8 cellular contexts compared by ENCODE assay signal in genomic region chr17:62552851-62553659, GRCh38.
DNase-seq lines count a peak whose midpoint lies in the region; ATAC-seq and TF ChIP-seq lines count a peak whose summit lies in the region.
"Not testable (repeated sequence)": the region's sequence is repeated elsewhere in the genome, so short reads cannot be mapped to it uniquely, and the experiment has no call there.

No MANE protein-coding gene starts in this region.

- not testable (repeated sequence) for H3K27me3 Mint-ChIP-seq in activated naive CD4-positive, alpha-beta T cell treated with anti-CD3 and anti-CD28 coated beads, Interleukin-2, amount 50 U/mL, for 24 hours

- H3K27me3 ChIP-seq in foreskin keratinocyte, result not testable (repeated sequence)

- ATAC-seq in GM18519 (IDR thresholded peaks at IDR 0.05; ENCODE audit: low FRiP score, unreplicated experiment), result peak; percentile 73
- peak; percentile 74 for ATAC-seq in HG02970 (IDR thresholded peaks at IDR 0.05; ENCODE audit: low FRiP score, unreplicated experiment)
- peak; percentile 87 for ATAC-seq in foreskin keratinocyte
- peak; percentile 71 for ATAC-seq in omental fat pad (ENCODE audit: low FRiP score)

- TF ChIP-seq CTCF in foreskin keratinocyte (conservative IDR thresholded peaks at IDR 0.05), result peak; percentile 81
- TF ChIP-seq CTCF in omental fat pad (IDR thresholded peaks at IDR 0.05), result not testable (repeated sequence)

- H3K4me3 Mint-ChIP-seq in activated naive CD4-positive, alpha-beta T cell treated with anti-CD3 and anti-CD28 coated beads, Interleukin-2, amount 50 U/mL, for 24 hours, result peak overlapping the region; percentile 71

- peak overlapping the region; percentile 78 for H3K27ac Mint-ChIP-seq in activated naive CD4-positive, alpha-beta T cell treated with anti-CD3 and anti-CD28 coated beads, Interleukin-2, amount 50 U/mL, for 24 hours

- in situ Hi-C loops in ACHN (cut with HindIII; ENCODE audit: low pct_ligation_motif_present, low pct_unique_long_range_greater_than_20kb, low sequenced_read_pairs), result not testable (repeated sequence)

- peaks cover 17% of the 10 kb centered on the region for H3K4me1 Mint-ChIP-seq in activated naive CD4-positive, alpha-beta T cell treated with anti-CD3 and anti-CD28 coated beads, Interleukin-2, amount 50 U/mL, for 24 hours

- peak; percentile 67 for DNase-seq in ACHN
- DNase-seq in NCI-H1417 treated with DMSO at 0.1 percent for 48 hours (lab: John Stamatoyannopoulos, UW), result peak; percentile 11
- DNase-seq in SK-N-DZ (ENCODE audit: low spot score), result peak; percentile 14
- DNase-seq in foreskin keratinocyte, result peak; percentile 77 to 89
- DNase-seq in omental fat pad (ENCODE audit: low spot score), result not testable (repeated sequence)

- not testable (repeated sequence) for H3K4me1 ChIP-seq in foreskin keratinocyte

- H3K27ac ChIP-seq in foreskin keratinocyte, result peak overlapping the region; percentile 49

- H3K36me3 Mint-ChIP-seq in activated naive CD4-positive, alpha-beta T cell treated with anti-CD3 and anti-CD28 coated beads, Interleukin-2, amount 50 U/mL, for 24 hours, result peaks cover 16% of the 10 kb centered on the region

- H3K9me3 Mint-ChIP-seq in activated naive CD4-positive, alpha-beta T cell treated with anti-CD3 and anti-CD28 coated beads, Interleukin-2, amount 50 U/mL, for 24 hours, result not testable (repeated sequence)
